In the genomic region with DNA sequence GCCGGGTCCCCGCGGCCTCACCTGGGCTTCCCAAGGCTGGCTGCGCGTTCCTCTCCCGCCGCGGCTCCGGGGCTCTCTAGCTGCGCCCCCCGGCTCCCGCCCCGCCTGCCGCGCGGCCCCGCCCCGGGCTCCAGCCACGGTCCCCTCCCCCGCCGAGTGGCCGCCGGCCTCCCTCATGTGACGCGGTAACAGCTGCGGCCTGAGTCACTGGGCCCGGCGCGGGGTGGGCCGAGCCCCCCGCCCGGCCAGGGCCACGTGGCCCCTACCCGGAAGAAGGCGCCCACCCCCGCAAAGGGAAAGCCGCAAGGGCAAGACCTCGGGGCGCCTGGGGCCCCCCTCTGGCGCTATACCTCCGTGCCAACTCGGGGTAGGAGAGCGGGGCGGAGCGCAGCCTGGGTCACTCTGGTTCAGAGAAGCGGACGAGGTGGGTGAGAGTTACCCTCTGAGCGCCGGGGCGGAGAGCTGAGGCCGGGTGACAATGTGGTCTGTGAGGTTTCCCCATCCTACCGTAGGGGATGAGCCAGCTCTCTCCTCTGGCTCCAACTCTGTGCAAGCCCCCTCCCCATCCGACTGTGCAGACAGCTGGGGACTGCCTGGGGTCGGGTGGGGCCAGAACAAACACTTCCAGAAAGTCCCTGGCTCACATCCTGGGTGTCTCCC, we compare ENCODE assay signal across 1 cellular context.
TF ChIP-seq lines count a peak whose summit lies in the region.

A gene with protein sequence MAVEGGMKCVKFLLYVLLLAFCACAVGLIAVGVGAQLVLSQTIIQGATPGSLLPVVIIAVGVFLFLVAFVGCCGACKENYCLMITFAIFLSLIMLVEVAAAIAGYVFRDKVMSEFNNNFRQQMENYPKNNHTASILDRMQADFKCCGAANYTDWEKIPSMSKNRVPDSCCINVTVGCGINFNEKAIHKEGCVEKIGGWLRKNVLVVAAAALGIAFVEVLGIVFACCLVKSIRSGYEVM (minus strand): TSS at position 78 of the 660 bp plus-strand sequence. CDS start 668 bp downstream, outside the sequence.

TF ChIP-seq in K562, 482 proteins besides CTCF, POLR2A, EP300 and RAD21 (continued from another document and continues in another):
- TF ChIP-seq, protein P1, sequence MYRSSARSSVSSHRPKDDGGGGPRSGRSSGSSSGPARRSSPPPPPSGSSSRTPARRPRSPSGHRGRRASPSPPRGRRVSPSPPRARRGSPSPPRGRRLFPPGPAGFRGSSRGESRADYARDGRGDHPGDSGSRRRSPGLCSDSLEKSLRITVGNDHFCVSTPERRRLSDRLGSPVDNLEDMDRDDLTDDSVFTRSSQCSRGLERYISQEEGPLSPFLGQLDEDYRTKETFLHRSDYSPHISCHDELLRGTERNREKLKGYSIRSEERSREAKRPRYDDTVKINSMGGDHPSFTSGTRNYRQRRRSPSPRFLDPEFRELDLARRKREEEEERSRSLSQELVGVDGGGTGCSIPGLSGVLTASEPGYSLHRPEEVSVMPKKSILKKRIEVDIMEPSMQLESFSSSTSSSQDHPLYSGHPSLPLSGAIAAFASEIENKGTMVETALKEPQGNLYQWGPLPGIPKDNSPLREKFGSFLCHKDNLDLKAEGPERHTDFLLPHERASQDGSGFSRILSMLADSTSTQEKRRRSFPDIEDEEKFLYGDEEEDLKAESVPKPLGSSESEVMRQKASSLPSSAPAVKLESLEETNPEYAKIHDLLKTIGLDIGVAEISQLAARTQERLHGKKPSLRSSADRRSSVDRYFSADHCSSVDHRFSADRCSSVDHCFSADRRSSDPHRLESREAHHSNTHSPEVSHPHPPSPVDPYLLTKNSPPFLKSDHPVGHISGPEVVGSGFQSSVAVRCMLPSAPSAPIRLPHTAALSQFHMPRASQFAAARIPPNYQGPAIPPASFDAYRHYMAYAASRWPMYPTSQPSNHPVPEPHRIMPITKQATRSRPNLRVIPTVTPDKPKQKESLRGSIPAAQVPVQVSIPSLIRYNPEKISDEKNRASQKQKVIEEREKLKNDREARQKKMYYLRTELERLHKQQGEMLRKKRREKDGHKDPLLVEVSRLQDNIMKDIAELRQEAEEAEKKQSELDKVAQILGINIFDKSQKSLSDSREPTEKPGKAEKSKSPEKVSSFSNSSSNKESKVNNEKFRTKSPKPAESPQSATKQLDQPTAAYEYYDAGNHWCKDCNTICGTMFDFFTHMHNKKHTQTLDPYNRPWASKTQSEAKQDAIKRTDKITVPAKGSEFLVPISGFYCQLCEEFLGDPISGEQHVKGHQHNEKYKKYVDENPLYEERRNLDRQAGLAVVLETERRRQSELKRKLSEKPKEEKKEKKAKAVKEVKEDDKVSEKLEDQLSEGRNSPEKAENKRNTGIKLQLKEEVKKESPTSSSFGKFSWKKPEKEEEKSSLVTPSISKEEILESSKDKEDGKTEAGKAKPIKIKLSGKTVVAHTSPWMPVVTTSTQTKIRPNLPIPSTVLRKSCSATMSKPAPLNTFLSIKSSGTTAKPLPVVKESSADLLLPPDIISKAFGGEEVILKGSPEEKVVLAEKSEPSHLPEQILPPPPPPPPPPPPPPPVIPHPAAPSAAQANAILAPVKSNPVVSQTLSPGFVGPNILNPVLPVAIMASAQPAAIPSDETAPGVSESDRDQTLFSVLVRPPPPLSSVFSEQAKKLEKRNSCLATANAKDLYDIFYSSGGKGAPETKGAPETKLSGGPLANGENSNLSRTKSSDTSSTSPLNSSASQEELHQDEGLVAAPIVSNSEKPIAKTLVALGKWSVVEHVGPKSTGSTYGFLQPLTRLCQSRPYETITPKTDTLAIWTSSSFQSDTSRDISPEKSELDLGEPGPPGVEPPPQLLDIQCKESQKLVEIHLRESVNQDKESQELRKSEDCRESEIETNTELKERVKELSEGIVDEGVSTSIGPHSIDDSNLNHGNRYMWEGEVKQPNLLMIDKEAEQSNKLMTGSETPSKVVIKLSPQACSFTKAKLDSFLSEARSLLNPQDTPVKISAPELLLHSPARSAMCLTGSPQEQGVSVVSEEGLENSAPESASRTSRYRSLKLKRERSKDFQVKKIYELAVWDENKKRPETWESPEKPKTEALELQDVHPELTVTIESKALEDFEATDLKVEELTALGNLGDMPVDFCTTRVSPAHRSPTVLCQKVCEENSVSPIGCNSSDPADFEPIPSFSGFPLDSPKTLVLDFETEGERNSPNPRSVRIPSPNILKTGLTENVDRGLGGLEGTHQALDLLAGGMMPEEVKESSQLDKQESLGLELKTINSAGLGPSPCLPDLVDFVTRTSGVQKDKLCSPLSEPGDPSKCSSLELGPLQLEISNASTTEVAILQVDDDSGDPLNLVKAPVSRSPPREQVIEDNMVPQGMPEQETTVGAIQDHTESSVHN (IDR thresholded peaks at IDR 0.05; ENCODE audit: borderline replicate concordance in 1 of 2, low read depth in 1 of 2): peak in 1 of 2 experiments; percentile 73; a peak in 2 of 4 replicates
- TF ChIP-seq, protein P2, sequence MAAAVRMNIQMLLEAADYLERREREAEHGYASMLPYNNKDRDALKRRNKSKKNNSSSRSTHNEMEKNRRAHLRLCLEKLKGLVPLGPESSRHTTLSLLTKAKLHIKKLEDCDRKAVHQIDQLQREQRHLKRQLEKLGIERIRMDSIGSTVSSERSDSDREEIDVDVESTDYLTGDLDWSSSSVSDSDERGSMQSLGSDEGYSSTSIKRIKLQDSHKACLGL (CRISPR knock-in tag; IDR thresholded peaks at IDR 0.05; ENCODE audit: borderline replicate concordance, poor library complexity, severe bottlenecking): peak; percentile 88
- TF ChIP-seq MAFG (tag; conservative IDR thresholded peaks at IDR 0.05) (no peak), RBM22 (IDR thresholded peaks at IDR 0.05; ENCODE audit: low read depth, low read length, poor library complexity, severe bottlenecking) (no peak), ARHGAP35 (IDR thresholded peaks at IDR 0.05; ENCODE audit: partially characterized antibody) (no peak), HNRNPL (IDR thresholded peaks at IDR 0.05; ENCODE audit: low read depth, low read length) (peak; percentile 54; the same call in 1 of the 2 replicates), DPF2 (IDR thresholded peaks at IDR 0.05) (peak; percentile 71; the same call in 1 of the 2 replicates), TCF7L2 (IDR thresholded peaks at IDR 0.05; ENCODE audit: low read depth, low read length) (no peak), FOS (IDR thresholded peaks at IDR 0.05; ENCODE audit: extremely low read depth, insufficient read length) (peak; percentile 15), DNMT1 (IDR thresholded peaks at IDR 0.05) (no peak), SMAD1 (IDR thresholded peaks at IDR 0.05; ENCODE audit: low read depth, low read length, partially characterized antibody) (no peak), JUNB (CRISPR knock-in tag; conservative IDR thresholded peaks at IDR 0.05) (peak; percentile 17; the same call in 1 of the 2 replicates), CHD2 (IDR thresholded peaks at IDR 0.05; ENCODE audit: low read depth, low read length) (no peak), DDX20 (tag; IDR thresholded peaks at IDR 0.05; ENCODE audit: low read depth) (no peak), HNRNPK (IDR thresholded peaks at IDR 0.05; ENCODE audit: low read depth, low read length, poor library complexity, severe bottlenecking) (peak; percentile 94), BACH1 (tag; IDR thresholded peaks at IDR 0.05) (0 out of 2 replicates have a peak, but pooled peaks have one; percentile 23), SMARCC2 (IDR thresholded peaks at IDR 0.05; ENCODE audit: low read depth) (0 out of 2 replicates have a peak, but pooled peaks have one; percentile 23), ZNF184 (CRISPR knock-in tag; IDR thresholded peaks at IDR 0.05) (no peak), ZNF561 (CRISPR knock-in tag; conservative IDR thresholded peaks at IDR 0.05) (no peak), ZNF253 (CRISPR knock-in tag; conservative IDR thresholded peaks at IDR 0.05) (no peak), POLR2B (IDR thresholded peaks at IDR 0.05; ENCODE audit: low read depth, partially characterized antibody) (no peak), FOXM1 (IDR thresholded peaks at IDR 0.05; ENCODE audit: low read depth) (no peak), FOXM1 (CRISPR knock-in tag; IDR thresholded peaks at IDR 0.05; ENCODE audit: low read depth) (no peak), U2AF1 (optimal IDR thresholded peaks at IDR 0.05; ENCODE audit: low read depth, low read length) (no peak), ELF1 (tag; IDR thresholded peaks at IDR 0.05) (peak; percentile 90), TGIF2 (CRISPR knock-in tag; IDR thresholded peaks at IDR 0.05) (peak; percentile 77; the same call in 1 of the 2 replicates), PRMT5 (CRISPR knock-in tag; IDR thresholded peaks at IDR 0.05) (no peak), LCOR (CRISPR knock-in tag; IDR thresholded peaks at IDR 0.05) (peak; percentile 63; the same call in 1 of the 2 replicates), XRCC3 (IDR thresholded peaks at IDR 0.05) (no peak), RBM39 (optimal IDR thresholded peaks at IDR 0.05; ENCODE audit: low read depth, low read length) (peak; percentile 75), HLTF (IDR thresholded peaks at IDR 0.05) (peak; percentile 69; the same call in 1 of the 2 replicates), ZNF224 (CRISPR knock-in tag; IDR thresholded peaks at IDR 0.05) (no peak), CEBPB (tag; IDR thresholded peaks at IDR 0.05) (0 out of 2 replicates have a peak, but pooled peaks have one; percentile 8), CTBP1 (IDR thresholded peaks at IDR 0.05; ENCODE audit: borderline replicate concordance) (no peak; the same call in 1 of the 2 replicates)
- TF ChIP-seq, protein P3, sequence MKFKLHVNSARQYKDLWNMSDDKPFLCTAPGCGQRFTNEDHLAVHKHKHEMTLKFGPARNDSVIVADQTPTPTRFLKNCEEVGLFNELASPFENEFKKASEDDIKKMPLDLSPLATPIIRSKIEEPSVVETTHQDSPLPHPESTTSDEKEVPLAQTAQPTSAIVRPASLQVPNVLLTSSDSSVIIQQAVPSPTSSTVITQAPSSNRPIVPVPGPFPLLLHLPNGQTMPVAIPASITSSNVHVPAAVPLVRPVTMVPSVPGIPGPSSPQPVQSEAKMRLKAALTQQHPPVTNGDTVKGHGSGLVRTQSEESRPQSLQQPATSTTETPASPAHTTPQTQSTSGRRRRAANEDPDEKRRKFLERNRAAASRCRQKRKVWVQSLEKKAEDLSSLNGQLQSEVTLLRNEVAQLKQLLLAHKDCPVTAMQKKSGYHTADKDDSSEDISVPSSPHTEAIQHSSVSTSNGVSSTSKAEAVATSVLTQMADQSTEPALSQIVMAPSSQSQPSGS (CRISPR knock-in tag; IDR thresholded peaks at IDR 0.05): no peak
- TF ChIP-seq, protein P4, sequence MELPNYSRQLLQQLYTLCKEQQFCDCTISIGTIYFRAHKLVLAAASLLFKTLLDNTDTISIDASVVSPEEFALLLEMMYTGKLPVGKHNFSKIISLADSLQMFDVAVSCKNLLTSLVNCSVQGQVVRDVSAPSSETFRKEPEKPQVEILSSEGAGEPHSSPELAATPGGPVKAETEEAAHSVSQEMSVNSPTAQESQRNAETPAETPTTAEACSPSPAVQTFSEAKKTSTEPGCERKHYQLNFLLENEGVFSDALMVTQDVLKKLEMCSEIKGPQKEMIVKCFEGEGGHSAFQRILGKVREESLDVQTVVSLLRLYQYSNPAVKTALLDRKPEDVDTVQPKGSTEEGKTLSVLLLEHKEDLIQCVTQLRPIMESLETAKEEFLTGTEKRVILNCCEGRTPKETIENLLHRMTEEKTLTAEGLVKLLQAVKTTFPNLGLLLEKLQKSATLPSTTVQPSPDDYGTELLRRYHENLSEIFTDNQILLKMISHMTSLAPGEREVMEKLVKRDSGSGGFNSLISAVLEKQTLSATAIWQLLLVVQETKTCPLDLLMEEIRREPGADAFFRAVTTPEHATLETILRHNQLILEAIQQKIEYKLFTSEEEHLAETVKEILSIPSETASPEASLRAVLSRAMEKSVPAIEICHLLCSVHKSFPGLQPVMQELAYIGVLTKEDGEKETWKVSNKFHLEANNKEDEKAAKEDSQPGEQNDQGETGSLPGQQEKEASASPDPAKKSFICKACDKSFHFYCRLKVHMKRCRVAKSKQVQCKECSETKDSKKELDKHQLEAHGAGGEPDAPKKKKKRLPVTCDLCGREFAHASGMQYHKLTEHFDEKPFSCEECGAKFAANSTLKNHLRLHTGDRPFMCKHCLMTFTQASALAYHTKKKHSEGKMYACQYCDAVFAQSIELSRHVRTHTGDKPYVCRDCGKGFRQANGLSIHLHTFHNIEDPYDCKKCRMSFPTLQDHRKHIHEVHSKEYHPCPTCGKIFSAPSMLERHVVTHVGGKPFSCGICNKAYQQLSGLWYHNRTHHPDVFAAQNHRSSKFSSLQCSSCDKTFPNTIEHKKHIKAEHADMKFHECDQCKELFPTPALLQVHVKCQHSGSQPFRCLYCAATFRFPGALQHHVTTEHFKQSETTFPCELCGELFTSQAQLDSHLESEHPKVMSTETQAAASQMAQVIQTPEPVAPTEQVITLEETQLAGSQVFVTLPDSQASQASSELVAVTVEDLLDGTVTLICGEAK (IDR thresholded peaks at IDR 0.05): 0 out of 2 replicates have a peak, but pooled peaks have one; percentile 23
- TF ChIP-seq, protein P4 (CRISPR knock-in tag; IDR thresholded peaks at IDR 0.05): no peak
- TF ChIP-seq, protein P5, sequence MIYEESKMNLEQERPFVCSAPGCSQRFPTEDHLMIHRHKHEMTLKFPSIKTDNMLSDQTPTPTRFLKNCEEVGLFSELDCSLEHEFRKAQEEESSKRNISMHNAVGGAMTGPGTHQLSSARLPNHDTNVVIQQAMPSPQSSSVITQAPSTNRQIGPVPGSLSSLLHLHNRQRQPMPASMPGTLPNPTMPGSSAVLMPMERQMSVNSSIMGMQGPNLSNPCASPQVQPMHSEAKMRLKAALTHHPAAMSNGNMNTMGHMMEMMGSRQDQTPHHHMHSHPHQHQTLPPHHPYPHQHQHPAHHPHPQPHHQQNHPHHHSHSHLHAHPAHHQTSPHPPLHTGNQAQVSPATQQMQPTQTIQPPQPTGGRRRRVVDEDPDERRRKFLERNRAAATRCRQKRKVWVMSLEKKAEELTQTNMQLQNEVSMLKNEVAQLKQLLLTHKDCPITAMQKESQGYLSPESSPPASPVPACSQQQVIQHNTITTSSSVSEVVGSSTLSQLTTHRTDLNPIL (CRISPR knock-in tag; IDR thresholded peaks at IDR 0.05): no peak
